ENCODE assay signal across 13 cellular contexts in genomic region chr9:4301302-4301701, GRCh38. TPM values are rescaled to one million over a fixed set of nuclear protein-coding genes. Genes with fewer than 3 reads are reported as not detected.
A peak's percentile ranks its signal among the peaks of the same experiment; 100 is the strongest.
DNase-seq lines count a peak whose midpoint lies in the region; ATAC-seq and TF ChIP-seq lines count a peak whose summit lies in the region.
"Had no signal": no experiment of that assay in that cellular context is flagged by ENCODE, and none has a peak within 500 bp of the region (broad histone marks: within the 10 kb centered on the region; RNA-seq: fewer than 3 reads in every experiment).

No MANE protein-coding gene starts in this region.

- H3K27me3 ChIP-seq in ACC112 (ENCODE audit: insufficient read depth, low read length) (no peaks in the 10 kb centered on the region), heart left ventricle (peaks cover 0 to 13% (median 0%) of the 10 kb centered on the region in 9 donors), spleen (replicated peaks in 1 of 7) (peaks cover 0 to 68% (median 26%) of the 10 kb centered on the region in 7 donors)

- ATAC-seq in heart left ventricle, result no peak
- ATAC-seq: activated CD4-positive, CD25-positive, alpha-beta regulatory T cell treated with anti-CD3 and anti-CD28 coated beads, Interleukin-2, amount 50 U/mL, for 24 hours; GM23338 had no signal

- H3K27ac ChIP-seq in ACC112 (ENCODE audit: low read depth, low read length), result peak overlapping the region; percentile 96
- no peak overlapping the region for H3K27ac ChIP-seq in heart left ventricle
- H3K27ac ChIP-seq in spleen, result no peak overlapping the region

- peaks cover 22% of the 10 kb centered on the region for H3K79me2 ChIP-seq in ACC112 (ENCODE audit: control insufficient read depth, insufficient read depth, low read length, unreplicated experiment)

- peak overlapping the region; percentile 32; the same call in 1 of the 2 replicates for H3K4me3 ChIP-seq in ACC112 (ENCODE audit: low read depth, low read length)
- H3K4me3 ChIP-seq in astrocyte of the cerebellum (ENCODE audit: low read depth, low read length), result no peak overlapping the region
- H3K4me3 ChIP-seq in heart left ventricle, result no peak overlapping the region
- no peak overlapping the region for H3K4me3 ChIP-seq in spleen
- H3K4me3 ChIP-seq: GM23338 had no signal

- TF ChIP-seq CTCF in astrocyte of the cerebellum (IDR thresholded peaks at IDR 0.05; ENCODE audit: low read depth, low read length, missing control alignments) (no peak), heart left ventricle (IDR thresholded peaks at IDR 0.05) (no peak), spleen (IDR thresholded peaks at IDR 0.05 in 8 of 11, conservative IDR thresholded peaks at IDR 0.05 in 3 of 11) (no peak)

- TF ChIP-seq POLR2A in heart left ventricle (IDR thresholded peaks at IDR 0.05), result no peak
- TF ChIP-seq POLR2A in spleen (IDR thresholded peaks at IDR 0.05), result no peak

- DNase-seq in HCEC 1CT (peak; percentile 83), astrocyte of the cerebellum (ENCODE audit: low read depth) (peak; percentile 57), iris pigment epithelial cell (ENCODE audit: low read depth) (peak; percentile 83), germinal center (ENCODE audit: low spot score) (no peak), heart left ventricle (no peak), spleen (no peak), NCI-H526 treated with DMSO at 0.1 percent for 48 hours (lab: John Stamatoyannopoulos, UW) (no peak)
- DNase-seq: activated T-cell treated with anti-CD3 and anti-CD28 coated beads, Interleukin-2, amount 50 U/mL, for 1 hour; DMS79 treated with DMSO at 0.1 percent for 48 hours; MM.1S had no signal

- in situ Hi-C loops in astrocyte of the cerebellum (cut with HindIII; ENCODE audit: low sequenced_read_pairs), result no loop called here

- peak overlapping the region; percentile 19 for H2AFZ ChIP-seq in ACC112 (ENCODE audit: low read length, unreplicated experiment)
- H2AFZ ChIP-seq: GM23338 had no signal

- 84 to 95% (median 89%) methylated on average over 1 of the region's 1 CpG for WGBS in heart left ventricle, 4 donors
- 83 to 95% (median 88%) methylated on average over 1 of the region's 1 CpG for WGBS in spleen, 5 donors

- intact Hi-C loops in heart left ventricle (cut with DNase I) (no loop called here), spleen (cut with DNase I; ENCODE audit: low total_unique reads) (no loop called here)

- H3K36me3 ChIP-seq in ACC112 (ENCODE audit: insufficient read depth, low read length), result no peaks in the 10 kb centered on the region
- H3K36me3 ChIP-seq in heart left ventricle, result no peaks in the 10 kb centered on the region
- no peaks in the 10 kb centered on the region for H3K36me3 ChIP-seq in spleen

- peaks cover 45% of the 10 kb centered on the region for H3K4me1 ChIP-seq in ACC112 (ENCODE audit: control insufficient read depth, insufficient read depth, low read length, unreplicated experiment)
- H3K4me1 ChIP-seq in heart left ventricle, result peaks cover 0 to 47% (median 4%) of the 10 kb centered on the region in 12 donors
- peaks cover 0 to 51% (median 29%) of the 10 kb centered on the region in 6 donors for H3K4me1 ChIP-seq in spleen

- no peaks in the 10 kb centered on the region for H3K9me3 ChIP-seq in heart left ventricle
- no peaks in the 10 kb centered on the region for H3K9me3 ChIP-seq in spleen

RNA-seq across cellular contexts. Expression of gene GLIS3, which starts 1.4 kb away (rescaled TPM):
- total RNA-seq in heart left ventricle (10 to 100 TPM in 2 of 9 donors, 1 to 10 TPM in 7; 2.8 to 10.5 (median 3.3) TPM), spleen (10 to 100 TPM; 17.3 to 54.4 (median 26.1) TPM)
- polyA plus RNA-seq in heart left ventricle (1 to 10 TPM in 1 of 2 donors, under 1 TPM in 1; 0.65 to 2.3 TPM), spleen (1 to 10 TPM in 1 of 3 donors, under 1 TPM in 2; 0.65 to 2.0 (median 0.83) TPM)

Comparison
In these comparisons a context has a peak if more than half of its experiments do, and no peak if none do; other contexts are left out.
1. DNase-seq: peak in HCEC 1CT (single experiment), astrocyte of the cerebellum (single experiment) and iris pigment epithelial cell (single experiment); none in germinal center (single experiment), heart left ventricle (0 of 5), spleen (single experiment) and NCI-H526 treated with DMSO at 0.1 percent for 48 hours (single experiment).